Comparison of ENCODE assay signal across 30 cellular contexts in genomic region chr3:81660036-81660435, GRCh38.
"Had no signal": no experiment of that assay in that cellular context is flagged by ENCODE, and none has a peak within 500 bp of the region (broad histone marks: within the 10 kb centered on the region; RNA-seq: fewer than 3 reads in every experiment).

No MANE protein-coding gene starts in this region.

- H3K4me3 ChIP-seq: pancreas, psoas muscle, right lobe of liver, sigmoid colon, smooth muscle cell, spleen, suprapubic skin, testis, tibial artery, transverse colon, upper lobe of right lung, uterus had no signal

- H3K27ac Mint-ChIP-seq: naive thymus-derived CD8-positive, alpha-beta T cell; natural killer cell treated with Interleukin-12 subunit alpha and Interleukin-12 subunit beta and Interleukin-15 and Interleukin-18, amount 100 ng/mL, for 72 hours; nephron progenitor cell; stimulated activated memory B cell treated with anti-CD40 and anti-IgM and Interleukin-4, amounts not matched to agents 10 μg/mL and 1 μg/mL and 100 μg/mL, for 72 hours; stimulated activated naive CD8-positive, alpha-beta T cell treated with anti-CD3 and anti-CD28 coated beads, Interleukin-15, amount 100 ng/mL, for 72 hours; type B pancreatic cell had no signal

- H3K4me3 Mint-ChIP-seq: naive thymus-derived CD8-positive, alpha-beta T cell; natural killer cell treated with Interleukin-12 subunit alpha and Interleukin-12 subunit beta and Interleukin-15 and Interleukin-18, amount 100 ng/mL, for 72 hours; nephron progenitor cell; neural crest cell; stimulated activated memory B cell treated with anti-CD40 and anti-IgM and Interleukin-4, amounts not matched to agents 10 μg/mL and 1 μg/mL and 100 μg/mL, for 72 hours; stimulated activated naive CD8-positive, alpha-beta T cell treated with anti-CD3 and anti-CD28 coated beads, Interleukin-15, amount 100 ng/mL, for 72 hours; type B pancreatic cell had no signal

- H3K4me1 ChIP-seq: sigmoid colon, spleen, suprapubic skin, testis, upper lobe of right lung, uterus had no signal

- H3K36me3 Mint-ChIP-seq: natural killer cell treated with Interleukin-12 subunit alpha and Interleukin-12 subunit beta and Interleukin-15 and Interleukin-18, amount 100 ng/mL, for 72 hours; type B pancreatic cell had no signal

- H3K9me3 ChIP-seq: neutrophil, pancreas, psoas muscle, right lobe of liver, sigmoid colon, spleen, suprapubic skin, testis, tibial artery, transverse colon, upper lobe of right lung, uterus had no signal

- H3K4me1 Mint-ChIP-seq: naive thymus-derived CD8-positive, alpha-beta T cell; neural crest cell; stimulated activated naive CD8-positive, alpha-beta T cell treated with anti-CD3 and anti-CD28 coated beads, Interleukin-15, amount 100 ng/mL, for 72 hours had no signal

- H3K27ac ChIP-seq: neutrophil, pancreas, psoas muscle, right lobe of liver, sigmoid colon, spleen, suprapubic skin, testis, tibial artery, transverse colon, upper lobe of right lung, uterus had no signal

- H3K27me3 Mint-ChIP-seq: naive thymus-derived CD8-positive, alpha-beta T cell; natural killer cell treated with Interleukin-12 subunit alpha and Interleukin-12 subunit beta and Interleukin-15 and Interleukin-18, amount 100 ng/mL, for 72 hours; stimulated activated memory B cell treated with anti-CD40 and anti-IgM and Interleukin-4, amounts not matched to agents 10 μg/mL and 1 μg/mL and 100 μg/mL, for 72 hours; stimulated activated naive CD8-positive, alpha-beta T cell treated with anti-CD3 and anti-CD28 coated beads, Interleukin-15, amount 100 ng/mL, for 72 hours; type B pancreatic cell had no signal

- H3K9me3 Mint-ChIP-seq: naive thymus-derived CD8-positive, alpha-beta T cell; natural killer cell treated with Interleukin-12 subunit alpha and Interleukin-12 subunit beta and Interleukin-15 and Interleukin-18, amount 100 ng/mL, for 72 hours; nephron progenitor cell; neural crest cell; stimulated activated memory B cell treated with anti-CD40 and anti-IgM and Interleukin-4, amounts not matched to agents 10 μg/mL and 1 μg/mL and 100 μg/mL, for 72 hours; stimulated activated naive CD8-positive, alpha-beta T cell treated with anti-CD3 and anti-CD28 coated beads, Interleukin-15, amount 100 ng/mL, for 72 hours; type B pancreatic cell had no signal

- ATAC-seq: naive thymus-derived CD8-positive, alpha-beta T cell; natural killer cell treated with Interleukin-12 subunit alpha and Interleukin-12 subunit beta and Interleukin-15 and Interleukin-18, amount 100 ng/mL, for 72 hours; pancreas; right cardiac atrium; stimulated activated memory B cell treated with anti-CD40 and anti-IgM and Interleukin-4, amounts not matched to agents 10 μg/mL and 1 μg/mL and 100 μg/mL, for 72 hours; stimulated activated naive CD8-positive, alpha-beta T cell treated with anti-CD3 and anti-CD28 coated beads, Interleukin-15, amount 100 ng/mL, for 72 hours; stimulated activated naive CD8-positive, alpha-beta T cell treated with anti-CD3 and anti-CD28 coated beads, Interleukin-15, Interleukin-2, amounts not matched to agents 100 U/mL and 50 U/mL, for 24 hours; upper lobe of right lung had no signal

- DNase-seq: naive thymus-derived CD8-positive, alpha-beta T cell; nephron progenitor cell; nucleus accumbens; pancreas; psoas muscle; right cardiac atrium; right lobe of liver; sigmoid colon; spleen; stimulated activated CD4-positive, alpha-beta T cell treated with anti-CD3 and anti-CD28 coated beads, Interleukin-12 subunit alpha, Interleukin-12 subunit beta, amount 100 ng/mL, for 4 hours; stimulated activated CD4-positive, alpha-beta T cell treated with anti-CD3 and anti-CD28 coated beads, Interleukin-1b, Interleukin-23, amount 100 ng/mL, for 48 hours; stimulated activated CD4-positive, alpha-beta T cell treated with anti-CD3 and anti-CD28 coated beads, Interleukin-4, amount 100 ng/mL, for 1 hour; stimulated activated CD4-positive, alpha-beta T cell treated with anti-CD3 and anti-CD28 coated beads, Interleukin-4, amount 100 ng/mL, for 4 hours; stimulated activated CD8-positive, alpha-beta memory T cell treated with anti-CD3 and anti-CD28 coated beads, Interleukin-4, amount 100 ng/mL, for 48 hours; stimulated activated naive CD4-positive, alpha-beta T cell; stimulated activated naive CD8-positive, alpha-beta T cell treated with anti-CD3 and anti-CD28 coated beads, Interleukin-15, amount 100 ng/mL, for 72 hours; stimulated activated naive CD8-positive, alpha-beta T cell treated with anti-CD3 and anti-CD28 coated beads, Interleukin-15, Interleukin-2, amounts not matched to agents 100 U/mL and 50 U/mL, for 24 hours; substantia nigra; testis; tibial artery; transverse colon; upper lobe of right lung; uterus had no signal

- H3K27me3 ChIP-seq: neutrophil, pancreas, right lobe of liver, sigmoid colon, spleen, suprapubic skin, testis, tibial artery, transverse colon, upper lobe of right lung, uterus had no signal

- H3K36me3 ChIP-seq: neutrophil, pancreas, right lobe of liver, sigmoid colon, spleen, suprapubic skin, tibial artery, transverse colon, upper lobe of right lung, uterus had no signal
